ENCODE assay signal across 1 cellular context in genomic region chr14:72560856-72561493, GRCh38.
TF ChIP-seq lines count a peak whose summit lies in the region.

No MANE protein-coding gene starts in this region.

TF ChIP-seq in SK-N-SH, 30 proteins besides CTCF, POLR2A, EP300 and RAD21 (continued from another document):
- TF ChIP-seq IRF3 (IDR thresholded peaks at IDR 0.05; ENCODE audit: low read depth, low read length) (no peak), POLR2AphosphoS5 (IDR thresholded peaks at IDR 0.05; ENCODE audit: low read depth, low read length) (no peak), FOSL2 (IDR thresholded peaks at IDR 0.05; ENCODE audit: borderline replicate concordance, low read depth) (no peak), GATA2 (CRISPR knock-in tag; IDR thresholded peaks at IDR 0.05) (peak; percentile 76), RXRA (IDR thresholded peaks at IDR 0.05; ENCODE audit: borderline replicate concordance, low read depth) (no peak)
